Comparison of ENCODE assay signal across 14 cellular contexts in the genomic region with DNA sequence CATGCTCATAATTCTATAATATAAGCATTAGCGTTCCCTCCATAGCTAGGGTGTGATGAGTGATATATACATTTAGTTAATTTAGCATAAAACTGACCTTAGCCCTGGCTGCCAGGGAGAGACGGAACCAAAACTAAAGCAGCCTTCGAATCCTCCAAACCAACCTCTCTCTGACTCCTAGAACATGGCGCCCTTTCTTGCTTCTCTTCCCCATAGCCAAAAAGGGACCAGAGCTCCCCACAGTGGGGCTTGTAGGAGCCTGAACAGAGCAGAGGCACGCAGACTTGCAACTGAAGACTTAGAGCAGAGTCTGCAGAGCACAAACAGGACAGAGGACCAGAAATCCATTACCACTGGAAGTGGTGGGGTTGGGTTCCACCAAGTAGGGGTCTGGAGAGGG.
"Had no signal": no experiment of that assay in that cellular context is flagged by ENCODE, and none has a peak within 500 bp of the region (broad histone marks: within the 10 kb centered on the region; RNA-seq: fewer than 3 reads in every experiment).

No MANE protein-coding gene starts in this region.

- H3K27ac ChIP-seq: dorsolateral prefrontal cortex, foreskin keratinocyte, lower lobe of right lung, spleen, tibial nerve had no signal

- H3K36me3 ChIP-seq: lower lobe of right lung, spleen, tibial nerve had no signal

- H3K4me1 ChIP-seq: lower lobe of right lung had no signal

- H3K4me3 ChIP-seq: dorsolateral prefrontal cortex, lower lobe of right lung, spleen, tibial nerve had no signal

- ATAC-seq: activated CD4-positive, alpha-beta T cell treated with anti-CD3 and anti-CD28 coated beads for 36 hours; foreskin keratinocyte; left cardiac atrium; lower lobe of right lung; WTC11 had no signal

- DNase-seq: activated CD4-positive, alpha-beta memory T cell treated with anti-CD3 and anti-CD28 coated beads for 36 hours; activated CD4-positive, alpha-beta T cell treated with anti-CD3 and anti-CD28 coated beads for 36 hours; activated naive CD8-positive, alpha-beta T cell treated with anti-CD3 and anti-CD28 coated beads for 36 hours; activated T-cell treated with anti-CD3 and anti-CD28 coated beads for 4 hours; amniotic stem cell; dorsolateral prefrontal cortex; foreskin keratinocyte; hippocampal formation; left cardiac atrium; lower lobe of right lung; spleen; stimulated activated naive CD4-positive, alpha-beta T cell treated with Interleukin-2 at 50 U/mL for 16 hours had no signal

- H3K9me3 ChIP-seq: lower lobe of right lung, spleen, tibial nerve had no signal

- H3K27me3 ChIP-seq: dorsolateral prefrontal cortex, foreskin keratinocyte, spleen, tibial nerve had no signal
